ENCODE assay signal across 33 cellular contexts in genomic region chr18:59971871-59972270, GRCh38.
"Had no signal": no experiment of that assay in that cellular context is flagged by ENCODE, and none has a peak within 500 bp of the region (broad histone marks: within the 10 kb centered on the region; RNA-seq: fewer than 3 reads in every experiment).

No MANE protein-coding gene starts in this region.

- H3K9me3 ChIP-seq: MG63, Peyer's patch, SJSA1, SK-N-SH had no signal

- DNase-seq: activated CD4-positive, alpha-beta memory T cell treated with anti-CD3 and anti-CD28 coated beads, Interleukin-2, amount 10 ng/mL, durations not matched to agents 7 days and 5 days; activated CD4-positive, alpha-beta T cell treated with anti-CD3 and anti-CD28 coated beads for 1 hour; activated CD4-positive, alpha-beta T cell treated with anti-CD3 and anti-CD28 coated beads for 48 hours; activated CD4-positive, CD25-positive, alpha-beta regulatory T cell; activated CD8-positive, alpha-beta memory T cell treated with anti-CD3 and anti-CD28 coated beads for 24 hours; activated CD8-positive, alpha-beta memory T cell treated with anti-CD3 and anti-CD28 coated beads, Interleukin-2, amount 10 ng/mL, durations not matched to agents 7 days and 5 days; activated CD8-positive, alpha-beta memory T cell treated with anti-CD3 and anti-CD28 coated beads, Interleukin-2, amount 50 U/mL, for 48 hours; activated effector memory CD4-positive, alpha-beta T cell treated with Interleukin-2 at 50 U/mL for 16 hours; activated naive CD4-positive, alpha-beta T cell treated with anti-CD3 and anti-CD28 coated beads, Interleukin-2, amount 50 U/mL, for 16 hours; activated naive CD8-positive, alpha-beta T cell treated with anti-CD3 and anti-CD28 coated beads for 36 hours; activated T-cell treated with anti-CD3 and anti-CD28 coated beads, Interleukin-2, amount 50 U/mL, for 48 hours; amniotic stem cell; aorta; brain microvascular endothelial cell; central memory CD4-positive, alpha-beta T cell; MG63; NCI-H1048; NCI-H1105 treated with DMSO at 0.1 percent for 48 hours; NCI-H1436; NCI-H187; NCI-H2029 treated with DMSO at 0.1 percent for 48 hours; NCI-H2107; NCI-H2171; NCI-H510A; NCI-H526; NCI-H748 treated with DMSO at 0.1 percent for 48 hours; Peyer's patch; RPMI8226; SHP77 treated with DMSO at 0.1 percent for 48 hours; SK-N-SH had no signal

- H3K27ac ChIP-seq: brain microvascular endothelial cell, Peyer's patch, SJSA1 had no signal

- H3K9ac ChIP-seq: SK-N-SH had no signal

- H3K9me3 Mint-ChIP-seq: activated CD4-positive, alpha-beta memory T cell treated with anti-CD3 and anti-CD28 coated beads, Interleukin-2, amount 10 ng/mL, durations not matched to agents 7 days and 5 days; activated naive CD8-positive, alpha-beta T cell treated with anti-CD3 and anti-CD28 coated beads for 36 hours; T-helper 2 cell treated with Interferon-gamma antibody and Interleukin-4, amounts not matched to agents 5 μg/mL and 100 μg/mL, for 36 hours had no signal

- H3K36me3 ChIP-seq: brain microvascular endothelial cell, MG63, Peyer's patch, SJSA1 had no signal

- H3K27me3 ChIP-seq: brain microvascular endothelial cell, MG63, Peyer's patch, SJSA1 had no signal

- H3K27ac Mint-ChIP-seq: activated CD4-positive, alpha-beta memory T cell treated with anti-CD3 and anti-CD28 coated beads, Interleukin-2, amount 10 ng/mL, durations not matched to agents 7 days and 5 days; activated naive CD8-positive, alpha-beta T cell treated with anti-CD3 and anti-CD28 coated beads for 36 hours; T-helper 1 cell treated with Interleukin-12 subunit alpha and Interleukin-12 subunit beta and Interleukin-4 antibody, amounts not matched to agents 30 μg/mL and 1 μg/mL, for 36 hours; T-helper 2 cell treated with Interferon-gamma antibody and Interleukin-4, amounts not matched to agents 5 μg/mL and 100 μg/mL, for 36 hours had no signal

- H3K4me1 ChIP-seq: Peyer's patch, SJSA1 had no signal

- H3K36me3 Mint-ChIP-seq: activated CD8-positive, alpha-beta memory T cell treated with anti-CD3 and anti-CD28 coated beads, Interleukin-2, amount 10 ng/mL, durations not matched to agents 7 days and 5 days; activated naive CD8-positive, alpha-beta T cell treated with anti-CD3 and anti-CD28 coated beads for 36 hours had no signal

- H3K9me2 ChIP-seq: SK-N-SH had no signal

- H3K4me2 ChIP-seq: SK-N-SH had no signal

- H3K4me3 ChIP-seq: MG63, Peyer's patch, SJSA1 had no signal

- H3K4me3 Mint-ChIP-seq: activated CD4-positive, alpha-beta memory T cell treated with anti-CD3 and anti-CD28 coated beads, Interleukin-2, amount 10 ng/mL, durations not matched to agents 7 days and 5 days; activated CD8-positive, alpha-beta memory T cell treated with anti-CD3 and anti-CD28 coated beads, Interleukin-2, amount 10 ng/mL, durations not matched to agents 7 days and 5 days; activated naive CD8-positive, alpha-beta T cell treated with anti-CD3 and anti-CD28 coated beads for 36 hours; T-helper 1 cell treated with Interleukin-12 subunit alpha and Interleukin-12 subunit beta and Interleukin-4 antibody, amounts not matched to agents 30 μg/mL and 1 μg/mL, for 36 hours; T-helper 2 cell treated with Interferon-gamma antibody and Interleukin-4, amounts not matched to agents 5 μg/mL and 100 μg/mL, for 36 hours had no signal
